10 cellular contexts compared by ENCODE assay signal in genomic region chr12:93819048-93819491, GRCh38.
DNase-seq lines count a peak whose midpoint lies in the region; ATAC-seq and TF ChIP-seq lines count a peak whose summit lies in the region.
"Had no signal": no experiment of that assay in that cellular context is flagged by ENCODE, and none has a peak within 500 bp of the region (broad histone marks: within the 10 kb centered on the region; RNA-seq: fewer than 3 reads in every experiment).

No MANE protein-coding gene starts in this region.

- H3K9me3 ChIP-seq in adipocyte (ENCODE audit: control insufficient read depth, low read length): no peaks in the 10 kb centered on the region
- no peaks in the 10 kb centered on the region for H3K9me3 ChIP-seq in upper lobe of right lung
- H3K9me3 ChIP-seq in OCI-LY7 (ENCODE audit: low read length): no peaks in the 10 kb centered on the region

- H4K20me1 ChIP-seq in OCI-LY7 (ENCODE audit: insufficient read depth, low read length): no peaks in the 10 kb centered on the region

- TF ChIP-seq CTCF in foreskin fibroblast (IDR thresholded peaks at IDR 0.05; ENCODE audit: low read depth, low read length): no peak
- no peak for TF ChIP-seq CTCF in nephron (IDR thresholded peaks at IDR 0.05; ENCODE audit: unreplicated experiment in 3 of 3)
- TF ChIP-seq CTCF in upper lobe of right lung (IDR thresholded peaks at IDR 0.05): no peak
- TF ChIP-seq CTCF in OCI-LY7 (conservative IDR thresholded peaks at IDR 0.05; ENCODE audit: low read length): no peak
- no peak for TF ChIP-seq CTCF in GM20000 (IDR thresholded peaks at IDR 0.05; ENCODE audit: extremely low read depth, missing control alignments)

- H3K27ac ChIP-seq in upper lobe of right lung (peak overlapping the region; percentile 77), OCI-LY7 (ENCODE audit: low read depth, low read length, poor library complexity, severe bottlenecking) (no peak overlapping the region)
- H3K27ac ChIP-seq: VCaP had no signal

- intact Hi-C loops in upper lobe of right lung (cut with DNase I) (no loop called here), OCI-LY7 (cut with micrococcal nuclease; ENCODE audit: unreplicated experiment) (no loop called here)

- no peaks in the 10 kb centered on the region for H3K36me3 ChIP-seq in adipocyte (ENCODE audit: control insufficient read depth, insufficient read depth, low read length, severe bottlenecking)
- H3K36me3 ChIP-seq in upper lobe of right lung: no peaks in the 10 kb centered on the region
- no peaks in the 10 kb centered on the region for H3K36me3 ChIP-seq in OCI-LY7 (ENCODE audit: insufficient read depth, low read length)

- H3K4me3 ChIP-seq in adipocyte (ENCODE audit: low read length): no peak overlapping the region
- H3K4me3 ChIP-seq in foreskin fibroblast (ENCODE audit: low read depth in 1 of 2, low read length in 2 of 2): no peak overlapping the region
- no peak overlapping the region for H3K4me3 ChIP-seq in upper lobe of right lung
- no peak overlapping the region for H3K4me3 ChIP-seq in OCI-LY7 (ENCODE audit: low read depth, low read length, poor library complexity, severe bottlenecking)

- CTCF ChIA-PET in OCI-LY7 (lab: Charles Lee; ENCODE audit: unreplicated experiment): no interaction called here

- peak overlapping the region; percentile 47 for H3K9ac ChIP-seq in adipocyte (ENCODE audit: low read length)

- no TSS peak for BruUV-seq in OCI-LY7 (replicated peaks; lab: Mats Ljungman, UMichigan)

- peaks cover 13% of the 10 kb centered on the region for H3K27me3 Mint-ChIP-seq in nephron (ENCODE audit: low read depth)
- H3K27me3 Mint-ChIP-seq: activated naive CD8-positive, alpha-beta T cell treated with anti-CD3 and anti-CD28 coated beads, Interleukin-2, amount 10 ng/mL, durations not matched to agents 7 days and 5 days had no signal

- H3K9me2 ChIP-seq in OCI-LY7 (ENCODE audit: insufficient read depth, low read length): no peaks in the 10 kb centered on the region; the same call in 1 of the 2 replicates

- H3K27me3 ChIP-seq in adipocyte (replicated peaks; ENCODE audit: control insufficient read depth, insufficient read depth, low read length) (no peaks in the 10 kb centered on the region), upper lobe of right lung (no peaks in the 10 kb centered on the region)

- no peaks in the 10 kb centered on the region for H3K79me2 ChIP-seq in OCI-LY7 (ENCODE audit: insufficient read depth, low read depth, low read length)

- no peak overlapping the region for H2AFZ ChIP-seq in OCI-LY7 (ENCODE audit: low read length)

- DNase-seq in adipocyte (ENCODE audit: low read depth) (peak; percentile 23), foreskin fibroblast (peak; percentile 82 to 84), upper lobe of right lung (no peak), HUDEP-2 (lab: John Stamatoyannopoulos, UW; ENCODE audit: unreplicated experiment in 76 of 76) (no peak), OCI-LY7 (ENCODE audit: low spot score) (no peak), GM20000 (ENCODE audit: low spot score) (no peak), islet precursor cell (no peak)
- DNase-seq: activated naive CD8-positive, alpha-beta T cell treated with anti-CD3 and anti-CD28 coated beads, Interleukin-2, amount 10 ng/mL, durations not matched to agents 7 days and 5 days had no signal

- POLR2A ChIA-PET in OCI-LY7 (lab: Charles Lee): interaction anchor here (0.6 kb wide), 1 partner anchor 1646 kb away, joined by 3 read pairs; no protein-coding TSS in a partner anchor

- no peak overlapping the region for H3K4me2 ChIP-seq in OCI-LY7 (ENCODE audit: low read length)

- peak overlapping the region in 1 of 3 experiments; percentile 10 for H3K4me3 Mint-ChIP-seq in nephron
- H3K4me3 Mint-ChIP-seq: activated naive CD8-positive, alpha-beta T cell treated with anti-CD3 and anti-CD28 coated beads, Interleukin-2, amount 10 ng/mL, durations not matched to agents 7 days and 5 days had no signal

- H3K36me3 Mint-ChIP-seq in nephron (ENCODE audit: low read depth): no peaks in the 10 kb centered on the region

- H3K27ac Mint-ChIP-seq in nephron: peak overlapping the region; percentile 89 to 94 (median 91)
- H3K27ac Mint-ChIP-seq: activated naive CD8-positive, alpha-beta T cell treated with anti-CD3 and anti-CD28 coated beads, Interleukin-2, amount 10 ng/mL, durations not matched to agents 7 days and 5 days had no signal

- H3K4me1 Mint-ChIP-seq in nephron: peaks cover 56% of the 10 kb centered on the region

- ATAC-seq in upper lobe of right lung: peak; percentile 68

- H3K9me3 Mint-ChIP-seq in nephron: no peaks in the 10 kb centered on the region

- peaks cover 50% of the 10 kb centered on the region for H3K4me1 ChIP-seq in adipocyte (ENCODE audit: control insufficient read depth, insufficient read depth, low read length)
- peaks cover 45% of the 10 kb centered on the region for H3K4me1 ChIP-seq in upper lobe of right lung
- H3K4me1 ChIP-seq in OCI-LY7 (ENCODE audit: insufficient read depth, low read length, poor library complexity, severe bottlenecking): no peaks in the 10 kb centered on the region

Comparison
In these comparisons a context has a peak if more than half of its experiments do, and no peak if none do; other contexts are left out.
1. DNase-seq: peak in adipocyte (single experiment) and foreskin fibroblast (2 of 2); none in upper lobe of right lung (single experiment), HUDEP-2 (0 of 76), OCI-LY7 (single experiment), GM20000 (single experiment) and islet precursor cell (single experiment).